ENCODE assay signal across 21 cellular contexts in genomic region chr13:44365008-44365407, GRCh38. TPM values are rescaled to one million over a fixed set of nuclear protein-coding genes. Genes with fewer than 3 reads are reported as not detected.
A peak's percentile ranks its signal among the peaks of the same experiment; 100 is the strongest.
DNase-seq lines count a peak whose midpoint lies in the region; ATAC-seq and TF ChIP-seq lines count a peak whose summit lies in the region.
"Had no signal": no experiment of that assay in that cellular context is flagged by ENCODE, and none has a peak within 500 bp of the region (broad histone marks: within the 10 kb centered on the region; RNA-seq: fewer than 3 reads in every experiment).

No MANE protein-coding gene starts in this region.

- CTCF ChIA-PET in GM10248 (lab: Yijun Ruan, JAX), result interaction anchor here (0.7 to 1.6 kb wide), 3 partner anchors 10 to 13 kb away, joined by 3 to 6 read pairs (median 3); no protein-coding TSS in a partner anchor
- CTCF ChIA-PET in activated CD4-positive, alpha-beta memory T cell treated with anti-CD3 and anti-CD28 coated beads, Interleukin-2, amount 10 ng/mL, durations not matched to agents 7 days and 5 days (lab: Charles Lee), result no interaction called here

- H3K27ac ChIP-seq in RWPE2 (ENCODE audit: poor library complexity, severe bottlenecking), result peak overlapping the region; percentile 91

- no peaks in the 10 kb centered on the region for H3K36me3 Mint-ChIP-seq in activated CD4-positive, alpha-beta memory T cell treated with anti-CD3 and anti-CD28 coated beads, Interleukin-2, amount 10 ng/mL, durations not matched to agents 7 days and 5 days (ENCODE audit: low read depth)
- H3K36me3 Mint-ChIP-seq: IgD-negative memory B cell; natural killer cell treated with Interleukin-12 subunit alpha and Interleukin-12 subunit beta and Interleukin-15 and Interleukin-18, amount 100 ng/mL, for 72 hours; stimulated activated effector memory CD8-positive, alpha-beta T cell treated with anti-CD3 and anti-CD28 coated beads, Interleukin-12 subunit alpha, Interleukin-12 subunit beta, amount 100 ng/mL, for 72 hours had no signal

- no peak overlapping the region for H3K27ac Mint-ChIP-seq in activated CD4-positive, alpha-beta memory T cell treated with anti-CD3 and anti-CD28 coated beads, Interleukin-2, amount 10 ng/mL, durations not matched to agents 7 days and 5 days
- H3K27ac Mint-ChIP-seq: IgD-negative memory B cell; natural killer cell treated with Interleukin-12 subunit alpha and Interleukin-12 subunit beta and Interleukin-15 and Interleukin-18, amount 100 ng/mL, for 72 hours; stimulated activated effector memory CD8-positive, alpha-beta T cell treated with anti-CD3 and anti-CD28 coated beads, Interleukin-12 subunit alpha, Interleukin-12 subunit beta, amount 100 ng/mL, for 72 hours had no signal

- ATAC-seq in RWPE2 (ENCODE audit: low read depth) (peak; percentile 82), HG02840 (IDR thresholded peaks at IDR 0.05; ENCODE audit: low FRiP score, unreplicated experiment) (no peak)
- ATAC-seq: natural killer cell treated with Interleukin-12 subunit alpha and Interleukin-12 subunit beta and Interleukin-15 and Interleukin-18, amount 100 ng/mL, for 72 hours; stimulated activated effector memory CD8-positive, alpha-beta T cell treated with anti-CD3 and anti-CD28 coated beads, Interleukin-12 subunit alpha, Interleukin-12 subunit beta, amount 100 ng/mL, for 72 hours had no signal

- H3K9me3 ChIP-seq in RWPE2 (ENCODE audit: severe bottlenecking), result no peaks in the 10 kb centered on the region
- H3K9me3 ChIP-seq: sigmoid colon had no signal

- POLR2A ChIA-PET in GM10248 (lab: Yijun Ruan, JAX), result no interaction called here
- POLR2A ChIA-PET in activated CD4-positive, alpha-beta memory T cell treated with anti-CD3 and anti-CD28 coated beads, Interleukin-2, amount 10 ng/mL, durations not matched to agents 7 days and 5 days (lab: Charles Lee), result no interaction called here

- no peaks in the 10 kb centered on the region for H3K9me3 Mint-ChIP-seq in activated CD4-positive, alpha-beta memory T cell treated with anti-CD3 and anti-CD28 coated beads, Interleukin-2, amount 10 ng/mL, durations not matched to agents 7 days and 5 days
- H3K9me3 Mint-ChIP-seq: IgD-negative memory B cell; natural killer cell treated with Interleukin-12 subunit alpha and Interleukin-12 subunit beta and Interleukin-15 and Interleukin-18, amount 100 ng/mL, for 72 hours; stimulated activated effector memory CD8-positive, alpha-beta T cell treated with anti-CD3 and anti-CD28 coated beads, Interleukin-12 subunit alpha, Interleukin-12 subunit beta, amount 100 ng/mL, for 72 hours had no signal

- H3K4me1 ChIP-seq in RWPE2 (ENCODE audit: insufficient read depth, poor library complexity, severe bottlenecking), result peaks cover 38% of the 10 kb centered on the region

- H3K27me3 Mint-ChIP-seq in activated CD4-positive, alpha-beta memory T cell treated with anti-CD3 and anti-CD28 coated beads, Interleukin-2, amount 10 ng/mL, durations not matched to agents 7 days and 5 days, result peaks cover 17% of the 10 kb centered on the region

- no peaks in the 10 kb centered on the region for H3K4me1 Mint-ChIP-seq in activated CD4-positive, alpha-beta memory T cell treated with anti-CD3 and anti-CD28 coated beads, Interleukin-2, amount 10 ng/mL, durations not matched to agents 7 days and 5 days
- H3K4me1 Mint-ChIP-seq: IgD-negative memory B cell; stimulated activated effector memory CD8-positive, alpha-beta T cell treated with anti-CD3 and anti-CD28 coated beads, Interleukin-12 subunit alpha, Interleukin-12 subunit beta, amount 100 ng/mL, for 72 hours had no signal

- TF ChIP-seq CTCF in RWPE2 (IDR thresholded peaks at IDR 0.05; ENCODE audit: poor library complexity, severe bottlenecking) (no peak), fibroblast of villous mesenchyme (IDR thresholded peaks at IDR 0.05; ENCODE audit: insufficient read depth, low read depth, low read length) (no peak), GM10248 (IDR thresholded peaks at IDR 0.05; ENCODE audit: control extremely low read depth, extremely low read depth, low read depth, missing control alignments) (no peak)

- no peak overlapping the region for H3K4me3 Mint-ChIP-seq in activated CD4-positive, alpha-beta memory T cell treated with anti-CD3 and anti-CD28 coated beads, Interleukin-2, amount 10 ng/mL, durations not matched to agents 7 days and 5 days
- H3K4me3 Mint-ChIP-seq: IgD-negative memory B cell; natural killer cell treated with Interleukin-12 subunit alpha and Interleukin-12 subunit beta and Interleukin-15 and Interleukin-18, amount 100 ng/mL, for 72 hours; stimulated activated effector memory CD8-positive, alpha-beta T cell treated with anti-CD3 and anti-CD28 coated beads, Interleukin-12 subunit alpha, Interleukin-12 subunit beta, amount 100 ng/mL, for 72 hours had no signal

- no peaks in the 10 kb centered on the region for H3K36me3 ChIP-seq in RWPE2 (ENCODE audit: low read depth)
- H3K36me3 ChIP-seq: sigmoid colon had no signal

- DNase-seq in H4 (ENCODE audit: low spot score), result peak; percentile 23
- DNase-seq in RWPE2 (ENCODE audit: low spot score), result no peak
- DNase-seq in fibroblast of villous mesenchyme (ENCODE audit: low read depth), result peak; percentile 51
- DNase-seq in renal cortical epithelial cell (ENCODE audit: low read depth), result peak; percentile 87
- DNase-seq in NCI-H345 (lab: John Stamatoyannopoulos, UW), result no peak
- DNase-seq in GM10248 (ENCODE audit: extremely low spot score), result no peak
- DNase-seq in activated CD4-positive, alpha-beta memory T cell treated with anti-CD3 and anti-CD28 coated beads, Interleukin-2, amount 10 ng/mL, durations not matched to agents 7 days and 5 days, result no peak
- DNase-seq: activated CD4-positive, alpha-beta T cell treated with anti-CD3 and anti-CD28 coated beads for 1 hour; activated naive CD4-positive, alpha-beta T cell treated with anti-CD3 and anti-CD28 coated beads, Interleukin-2, amount 50 U/mL, for 16 hours; central memory CD4-positive, alpha-beta T cell; erythroblast; hypothalamus; left ventricle myocardium superior; NCI-H1417; NCI-H446; sigmoid colon; T-helper 2 cell had no signal

- H3K27me3 ChIP-seq in RWPE2 (ENCODE audit: insufficient read depth, poor library complexity, severe bottlenecking), result no peaks in the 10 kb centered on the region
- H3K27me3 ChIP-seq: sigmoid colon had no signal

- H3K4me3 ChIP-seq in RWPE2 (ENCODE audit: severe bottlenecking) (no peak overlapping the region), fibroblast of villous mesenchyme (ENCODE audit: low read depth, low read length) (no peak overlapping the region)
- H3K4me3 ChIP-seq: sigmoid colon had no signal

RNA-seq across cellular contexts. Expression of gene SERP2, which starts 8.6 kb away (rescaled TPM):
- not detected in 2 replicates for total RNA-seq in H4 (2014; rRNA removed; shearing (Covaris generic))
- total RNA-seq in fibroblast of villous mesenchyme (5.5 and 5.6 TPM in 2 replicates), renal cortical epithelial cell (8.0 and 8.1 TPM in 2 replicates)
- not detected for total RNA-seq in activated CD4-positive, alpha-beta memory T cell treated with anti-CD3 and anti-CD28 coated beads, Interleukin-2, amount 10 ng/mL, durations not matched to agents 7 days and 5 days

Comparison
In these comparisons a context has a peak if more than half of its experiments do, and no peak if none do; other contexts are left out.
1. DNase-seq: peak in H4 (single experiment), fibroblast of villous mesenchyme (single experiment) and renal cortical epithelial cell (single experiment); none in RWPE2 (single experiment), NCI-H345 (single experiment), GM10248 (single experiment) and activated CD4-positive, alpha-beta memory T cell treated with anti-CD3 and anti-CD28 coated beads, Interleukin-2, amount 10 ng/mL, durations not matched to agents 7 days and 5 days (single experiment).